ENCODE assay signal across 8 cellular contexts in the genomic region with DNA sequence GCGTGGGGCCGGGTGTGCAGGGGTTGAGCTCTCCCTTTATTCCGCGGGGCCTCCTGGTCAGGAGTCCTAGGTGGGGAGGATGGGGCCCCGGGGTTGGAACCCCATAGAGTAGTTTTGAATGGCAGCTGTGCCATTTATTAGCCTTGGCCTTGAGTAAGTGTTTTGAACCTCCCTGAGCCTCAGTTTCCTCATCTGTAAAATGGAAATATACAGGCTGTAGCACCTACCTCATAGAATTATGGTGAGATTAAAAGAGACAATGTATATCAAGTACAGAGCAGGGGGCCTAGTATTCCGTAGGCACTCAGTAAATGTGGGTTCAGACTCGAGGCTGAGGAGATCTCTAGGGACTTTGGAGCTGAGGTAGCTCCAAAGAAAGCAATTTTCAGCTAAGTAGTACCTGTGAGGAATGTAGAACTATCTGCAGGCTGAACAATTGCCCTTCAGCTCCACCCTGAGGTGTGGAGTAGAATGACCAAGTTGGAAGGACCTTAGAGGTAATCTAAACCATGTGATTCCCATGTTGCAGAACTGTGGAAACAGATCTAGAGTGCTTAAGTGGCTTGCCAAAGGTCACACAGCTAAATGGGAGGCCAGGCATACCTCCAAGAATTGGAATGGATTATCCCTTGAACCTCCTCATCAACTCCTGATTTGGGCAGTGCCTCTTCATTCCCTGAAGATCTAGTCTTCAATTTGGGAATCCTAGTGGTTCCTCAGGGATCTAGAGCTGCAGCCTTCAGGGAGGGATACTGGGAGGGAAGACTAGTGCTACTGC. TPM values are rescaled to one million over a fixed set of nuclear protein-coding genes. Genes with fewer than 3 reads are reported as not detected.
DNase-seq lines count a peak whose midpoint lies in the region; ATAC-seq and TF ChIP-seq lines count a peak whose summit lies in the region.

No MANE protein-coding gene starts in this region.

- no peaks in the 10 kb centered on the region for H3K9me3 ChIP-seq in SJSA1 (replicated peaks)
- no peaks in the 10 kb centered on the region for H3K9me3 ChIP-seq in mammary epithelial cell (replicated peaks; ENCODE audit: insufficient read depth, low read length)

- H3K27me3 Mint-ChIP-seq in GM23338 (ENCODE audit: insufficient read depth, low read depth, poor library complexity): peaks cover 8% of the 10 kb centered on the region
- H3K27me3 Mint-ChIP-seq in stimulated activated naive CD8-positive, alpha-beta T cell treated with anti-CD3 and anti-CD28 coated beads, Interleukin-15, Interleukin-2, amounts not matched to agents 100 ng/mL and 50 ng/mL, for 24 hours: no peaks in the 10 kb centered on the region

- in situ Hi-C loops in mammary epithelial cell (cut with MboI; ENCODE audit: low sequenced_read_pairs in 2 of 2): no loop called here

- peak overlapping the region; percentile 99 for H2AFZ ChIP-seq in GM23338
- H2AFZ ChIP-seq in KMS-11 (ENCODE audit: low read depth): peak overlapping the region; percentile 84
- H2AFZ ChIP-seq in mammary epithelial cell (ENCODE audit: low read depth, low read length): peak overlapping the region; percentile 94

- H3K4me1 ChIP-seq in GM23338 (ENCODE audit: insufficient read depth): no peaks in the 10 kb centered on the region; the same call in 1 of the 2 replicates
- H3K4me1 ChIP-seq in KMS-11 (ENCODE audit: low read depth, poor library complexity, severe bottlenecking): peaks cover 6% of the 10 kb centered on the region
- peaks cover 12% of the 10 kb centered on the region for H3K4me1 ChIP-seq in SJSA1 (replicated peaks)
- H3K4me1 ChIP-seq in mammary epithelial cell (ENCODE audit: insufficient read depth, low read length): peaks cover 23% of the 10 kb centered on the region

- peaks cover 11% of the 10 kb centered on the region; the same call in 1 of the 2 replicates for H3K79me2 ChIP-seq in GM23338 (replicated peaks; ENCODE audit: insufficient read depth)
- no peaks in the 10 kb centered on the region for H3K79me2 ChIP-seq in KMS-11 (ENCODE audit: insufficient read depth, low read depth)
- no peaks in the 10 kb centered on the region for H3K79me2 ChIP-seq in mammary epithelial cell (ENCODE audit: insufficient read depth, low read length)

- no peaks in the 10 kb centered on the region for H3K9me3 Mint-ChIP-seq in GM23338
- no peaks in the 10 kb centered on the region for H3K9me3 Mint-ChIP-seq in stimulated activated naive CD8-positive, alpha-beta T cell treated with anti-CD3 and anti-CD28 coated beads, Interleukin-15, Interleukin-2, amounts not matched to agents 100 ng/mL and 50 ng/mL, for 24 hours

- ATAC-seq in GM23338: peak; percentile 53

- H3K27me3 ChIP-seq in GM23338 (ENCODE audit: insufficient read depth) (no peaks in the 10 kb centered on the region), KMS-11 (ENCODE audit: insufficient read depth, low read depth) (no peaks in the 10 kb centered on the region), SJSA1 (replicated peaks) (no peaks in the 10 kb centered on the region), mammary epithelial cell (ENCODE audit: insufficient read depth, low read length) (no peaks in the 10 kb centered on the region)

- H3K4me2 ChIP-seq in GM23338 (peak overlapping the region; percentile 96), KMS-11 (peak overlapping the region; percentile 86), mammary epithelial cell (ENCODE audit: insufficient read depth, low read depth, low read length) (peak overlapping the region; percentile 95)

- TF ChIP-seq CTCF in GM23338 (conservative IDR thresholded peaks at IDR 0.05; ENCODE audit: low read depth in 2 of 2) (peak; percentile 57 to 69), KMS-11 (conservative IDR thresholded peaks at IDR 0.05; ENCODE audit: low read depth, low read length) (peak; percentile 63), mammary epithelial cell (conservative IDR thresholded peaks at IDR 0.05 in 1 of 2, IDR thresholded peaks at IDR 0.05 in 1 of 2; ENCODE audit: extremely low read depth in 1 of 2, insufficient read depth in 1 of 2, low read depth in 1 of 2, low read length in 2 of 2) (peak; percentile 59 to 65)

- 0 out of 2 replicates have a peak, but pooled peaks cover 3% of the 10 kb centered on the region for H3F3A ChIP-seq in GM23338 (replicated peaks; ENCODE audit: low read depth)

- H3K4me3 ChIP-seq in GM23338 (peak overlapping the region; percentile 92), KMS-11 (IDR thresholded peaks at IDR 0.05; ENCODE audit: insufficient read depth, low read depth, low read length) (peak overlapping the region; percentile 28), SJSA1 (peak overlapping the region; percentile 45), mammary epithelial cell (replicated peaks in 1 of 3; ENCODE audit: insufficient read depth in 1 of 3, low read depth in 2 of 3, low read length in 3 of 3) (peak overlapping the region; percentile 65 to 77 (median 68))

- DNase-seq in NCI-H1105 treated with DMSO at 0.1 percent for 48 hours (lab: John Stamatoyannopoulos, UW) (peak; percentile 61), NCI-H1105 (lab: John Stamatoyannopoulos, UW) (no peak), GM23338 (ENCODE audit: low spot score) (peak; percentile 65), SJSA1 (ENCODE audit: low read depth in 1 of 2, low spot score in 2 of 2) (peak in 1 of 2 experiments; percentile 31), mammary epithelial cell (peak; percentile 70), kidney tubule cell (ENCODE audit: low spot score) (peak; percentile 82)

- no TSS peak for BruUV-seq in mammary epithelial cell (replicated peaks; lab: Mats Ljungman, UMichigan)

- peak overlapping the region; percentile 43; the same call in 1 of the 2 replicates for H3K9ac ChIP-seq in KMS-11
- peak overlapping the region; percentile 46 for H3K9ac ChIP-seq in mammary epithelial cell (ENCODE audit: insufficient read depth, low read length)

- CTCF ChIA-PET in mammary epithelial cell (lab: Charles Lee; ENCODE audit: low non-redundant PET): interaction anchor here (0.6 to 1.2 kb wide), 4 partner anchors 11 to 115 kb away, joined by 3 to 7 read pairs (median 6); a partner anchor contains a TSS

- H3K27ac Mint-ChIP-seq in GM23338: peak overlapping the region; percentile 69
- H3K27ac Mint-ChIP-seq in stimulated activated naive CD8-positive, alpha-beta T cell treated with anti-CD3 and anti-CD28 coated beads, Interleukin-15, Interleukin-2, amounts not matched to agents 100 ng/mL and 50 ng/mL, for 24 hours: peak overlapping the region; percentile 14

- peak overlapping the region; percentile 97 for H3K4me3 Mint-ChIP-seq in GM23338
- peak overlapping the region; percentile 97 for H3K4me3 Mint-ChIP-seq in stimulated activated naive CD8-positive, alpha-beta T cell treated with anti-CD3 and anti-CD28 coated beads, Interleukin-15, Interleukin-2, amounts not matched to agents 100 ng/mL and 50 ng/mL, for 24 hours

- H3K36me3 ChIP-seq in GM23338 (ENCODE audit: insufficient read depth): no peaks in the 10 kb centered on the region
- no peaks in the 10 kb centered on the region for H3K36me3 ChIP-seq in KMS-11 (ENCODE audit: insufficient read depth)
- H3K36me3 ChIP-seq in SJSA1: no peaks in the 10 kb centered on the region
- H3K36me3 ChIP-seq in mammary epithelial cell (ENCODE audit: insufficient read depth, low read length): no peaks in the 10 kb centered on the region

- WGBS in mammary epithelial cell (ENCODE audit: low coverage, missing lambda C conversion rate): 31% methylated on average over 4 of the region's 7 CpGs

- intact Hi-C loops in mammary epithelial cell (cut with micrococcal nuclease): loop anchor here (1.0 to 2.0 kb wide), 3 partner anchors 28 to 263 kb away; no protein-coding TSS in a partner anchor

- H3K9me2 ChIP-seq in GM23338 (ENCODE audit: insufficient read depth): no peaks in the 10 kb centered on the region

- H3K4me1 Mint-ChIP-seq in GM23338: peaks cover 16% of the 10 kb centered on the region
- H3K4me1 Mint-ChIP-seq in stimulated activated naive CD8-positive, alpha-beta T cell treated with anti-CD3 and anti-CD28 coated beads, Interleukin-15, Interleukin-2, amounts not matched to agents 100 ng/mL and 50 ng/mL, for 24 hours (ENCODE audit: low read depth): peaks cover 19% of the 10 kb centered on the region

- no peaks in the 10 kb centered on the region; the same call in 2 of the 3 replicates for H3K36me3 Mint-ChIP-seq in GM23338 (ENCODE audit: low read depth)
- peaks cover 12% of the 10 kb centered on the region for H3K36me3 Mint-ChIP-seq in stimulated activated naive CD8-positive, alpha-beta T cell treated with anti-CD3 and anti-CD28 coated beads, Interleukin-15, Interleukin-2, amounts not matched to agents 100 ng/mL and 50 ng/mL, for 24 hours (ENCODE audit: low read depth)

- H3K27ac ChIP-seq in GM23338 (ENCODE audit: low read depth): no peak overlapping the region; the same call in 1 of the 2 replicates
- no peak overlapping the region for H3K27ac ChIP-seq in KMS-11
- no peak overlapping the region for H3K27ac ChIP-seq in SJSA1
- peak overlapping the region; percentile 2 for H3K27ac ChIP-seq in mammary epithelial cell (ENCODE audit: insufficient read depth, low read depth, low read length)

- H4K20me1 ChIP-seq in GM23338 (replicated peaks; ENCODE audit: insufficient read depth): no peaks in the 10 kb centered on the region; the same call in 1 of the 2 replicates
- H4K20me1 ChIP-seq in KMS-11 (ENCODE audit: insufficient read depth): no peaks in the 10 kb centered on the region
- H4K20me1 ChIP-seq in mammary epithelial cell (ENCODE audit: insufficient read depth, low read length): no peaks in the 10 kb centered on the region

- dilution Hi-C loops in mammary epithelial cell (cut with HindIII; ENCODE audit: low sequenced_read_pairs): no loop called here

RNA-seq across cellular contexts. Expression of a gene that starts 0.7 kb away (rescaled TPM):
- 43.2 TPM in 2 replicates for total RNA-seq in GM23338 (2014; rRNA removed; shearing (Covaris generic))
- polyA plus RNA-seq in GM23338 (2016; fragmentation: Nextera tagmentation; extraction: Ambion mirVana): 37.8 and 39.3 TPM in 2 replicates
- total RNA-seq in SJSA1 (2014; rRNA removed; shearing (Covaris generic)): 6.7 and 16.1 TPM in 2 replicates
- 10 to 100 TPM; 20.3 to 36.4 TPM for total RNA-seq in mammary epithelial cell
- 45.2 TPM for polyA plus RNA-seq in mammary epithelial cell
- polyA minus RNA-seq in mammary epithelial cell: 74.2 TPM

RNA-seq across cellular contexts. Expression of a gene that starts 11.7 kb away (rescaled TPM):
- 170 and 174 TPM in 2 replicates for total RNA-seq in GM23338 (2014; rRNA removed; shearing (Covaris generic))
- 20.7 and 23.9 TPM in 2 replicates for polyA plus RNA-seq in GM23338 (2016; fragmentation: Nextera tagmentation; extraction: Ambion mirVana)
- 161 and 186 TPM in 2 replicates for total RNA-seq in SJSA1 (2014; rRNA removed; shearing (Covaris generic))
- 100 to 1,000 TPM in 1 of 2 donors, 10 to 100 TPM in 1; 73.6 to 108 TPM for total RNA-seq in mammary epithelial cell
- polyA plus RNA-seq in mammary epithelial cell: 105 TPM
- polyA minus RNA-seq in mammary epithelial cell: 493 TPM

RNA-seq across cellular contexts. Expression of a gene that starts 31.7 kb away (rescaled TPM):
- total RNA-seq in GM23338 (2014; rRNA removed; shearing (Covaris generic)): 38.6 and 39.5 TPM in 2 replicates
- polyA plus RNA-seq in GM23338 (2016; fragmentation: Nextera tagmentation; extraction: Ambion mirVana) (23.2 and 26.3 TPM in 2 replicates), mammary epithelial cell (92.3 TPM)
- total RNA-seq in SJSA1 (2014; rRNA removed; shearing (Covaris generic)): 22.1 and 39.9 TPM in 2 replicates
- 10 to 100 TPM; 11.5 to 61.4 TPM for total RNA-seq in mammary epithelial cell
- polyA minus RNA-seq in mammary epithelial cell: 107 TPM

RNA-seq across cellular contexts. Expression of a gene that starts 46.4 kb away (rescaled TPM):
- total RNA-seq in GM23338 (2014; rRNA removed; shearing (Covaris generic)): 9.3 and 14.0 TPM in 2 replicates
- polyA plus RNA-seq in GM23338 (2016; fragmentation: Nextera tagmentation; extraction: Ambion mirVana): 3.5 and 3.9 TPM in 2 replicates
- total RNA-seq in SJSA1 (2014; rRNA removed; shearing (Covaris generic)): 87.2 and 99.9 TPM in 2 replicates
- 10 to 100 TPM; 57.0 to 74.0 TPM for total RNA-seq in mammary epithelial cell
- 45.2 TPM for polyA plus RNA-seq in mammary epithelial cell
- 74.4 TPM for polyA minus RNA-seq in mammary epithelial cell

Comparison
In these comparisons a context has a peak if more than half of its experiments do, and no peak if none do; other contexts are left out.
1. H3K4me3 ChIP-seq: peak in every context shown above with its lines; median percentile 92 in GM23338; 68 in mammary epithelial cell; 45 in SJSA1; 28 in KMS-11.